In the genomic region with DNA sequence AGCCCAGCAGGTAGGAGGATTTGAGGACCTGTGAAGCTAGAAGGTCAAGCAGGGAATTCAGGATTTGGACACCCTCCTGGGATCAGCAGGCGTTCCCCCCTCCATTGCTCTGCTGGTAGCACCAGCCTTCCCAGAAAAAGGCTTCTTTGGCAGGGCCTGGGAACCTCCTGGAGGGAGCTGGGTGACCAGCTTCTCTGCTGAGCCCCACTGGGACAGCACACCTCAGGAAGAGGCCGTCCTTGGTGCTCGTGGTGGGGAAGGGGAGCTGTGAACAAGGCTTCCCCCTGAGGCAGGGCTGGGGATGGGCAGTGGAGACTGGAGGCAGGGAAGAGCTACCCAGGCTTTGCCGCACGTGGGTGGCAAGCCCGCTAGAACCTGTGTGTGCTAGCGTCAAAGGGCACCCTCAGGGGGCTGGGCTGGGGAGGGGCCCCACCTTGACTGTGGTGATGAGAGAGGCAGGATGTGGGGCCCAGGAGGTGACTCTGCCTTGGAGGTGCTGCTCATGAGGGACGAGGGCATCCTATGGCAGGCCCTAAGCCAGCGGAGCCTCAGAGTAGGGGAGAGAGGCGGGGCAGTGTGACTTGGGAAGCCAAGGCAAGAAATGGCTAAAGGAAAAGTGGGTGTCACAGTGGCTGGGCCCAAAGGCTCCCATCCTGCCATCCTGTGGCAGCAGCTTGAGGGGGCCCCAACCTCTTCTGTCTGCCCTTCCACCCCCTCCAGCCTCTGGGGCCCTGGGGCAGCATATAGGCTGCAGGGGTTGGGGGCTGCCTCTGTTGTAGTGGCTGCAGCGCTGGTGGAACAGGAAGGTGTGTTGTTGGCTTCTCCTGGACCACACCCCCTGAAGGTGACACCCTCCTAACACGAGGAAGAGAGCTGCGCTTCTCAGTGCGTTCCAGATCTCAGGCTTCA, we compare ENCODE assay signal across 10 cellular contexts. TPM values are rescaled to one million over a fixed set of nuclear protein-coding genes. Genes with fewer than 3 reads are reported as not detected.
A peak's percentile ranks its signal among the peaks of the same experiment; 100 is the strongest.
DNase-seq lines count a peak whose midpoint lies in the region; ATAC-seq and TF ChIP-seq lines count a peak whose summit lies in the region.
"Had no signal": no experiment of that assay in that cellular context is flagged by ENCODE, and none has a peak within 500 bp of the region (broad histone marks: within the 10 kb centered on the region; RNA-seq: fewer than 3 reads in every experiment).

No MANE protein-coding gene starts in this region.

- H3K27ac ChIP-seq in heart right ventricle (peak overlapping the region in 7 of 10 donors; percentile 34 to 87 (median 81)), skeletal muscle tissue (ENCODE audit: low read depth, low read length) (peak overlapping the region; percentile 99), upper lobe of right lung (peak overlapping the region; percentile 49)

- H3K4me3 Mint-ChIP-seq in activated naive CD4-positive, alpha-beta T cell treated with anti-CD3 and anti-CD28 coated beads for 36 hours, result peak overlapping the region; percentile 92

- 77 to 82% methylated on average over 14 of the region's 14 CpGs for WGBS in heart right ventricle, 2 donors

- H3K36me3 ChIP-seq in heart right ventricle (peaks cover 0 to 27% (median 0%) of the 10 kb centered on the region in 9 donors), skeletal muscle tissue (ENCODE audit: control insufficient read depth in 3 of 3, insufficient read depth in 3 of 3, low read length in 3 of 3) (peaks cover 0 to 9% (median 7%) of the 10 kb centered on the region in 3 donors), upper lobe of right lung (peaks cover 11% of the 10 kb centered on the region)

- H3K9me3 Mint-ChIP-seq in activated naive CD4-positive, alpha-beta T cell treated with anti-CD3 and anti-CD28 coated beads for 36 hours, result no peaks in the 10 kb centered on the region

- H3K4me3 ChIP-seq in heart right ventricle (peak overlapping the region in 1 of 10 donors; percentile 36), skeletal muscle tissue (ENCODE audit: low read length in 3 of 3) (peak overlapping the region in 2 of 3 donors; percentile 14 to 82), upper lobe of right lung (peak overlapping the region; percentile 34)
- H3K4me3 ChIP-seq: coronary artery, left lung had no signal

- H3K27me3 ChIP-seq in heart right ventricle (no peaks in the 10 kb centered on the region), skeletal muscle tissue (ENCODE audit: control insufficient read depth in 3 of 3, insufficient read depth in 3 of 3, low read length in 3 of 3) (no peaks in the 10 kb centered on the region), upper lobe of right lung (no peaks in the 10 kb centered on the region)
- H3K27me3 ChIP-seq: left lung had no signal

- no peaks in the 10 kb centered on the region for H3K27me3 Mint-ChIP-seq in activated naive CD4-positive, alpha-beta T cell treated with anti-CD3 and anti-CD28 coated beads for 36 hours (ENCODE audit: low read depth)

- H3K36me3 Mint-ChIP-seq in activated naive CD4-positive, alpha-beta T cell treated with anti-CD3 and anti-CD28 coated beads for 36 hours (ENCODE audit: low read depth), result peaks cover 30% of the 10 kb centered on the region

- no peak for TF ChIP-seq CTCF in heart right ventricle (IDR thresholded peaks at IDR 0.05)
- no peak for TF ChIP-seq CTCF in upper lobe of right lung (IDR thresholded peaks at IDR 0.05)

- peaks cover 98% of the 10 kb centered on the region for H3K4me1 Mint-ChIP-seq in activated naive CD4-positive, alpha-beta T cell treated with anti-CD3 and anti-CD28 coated beads for 36 hours (ENCODE audit: low read depth)

- peak overlapping the region; percentile 99 for H3K27ac Mint-ChIP-seq in activated naive CD4-positive, alpha-beta T cell treated with anti-CD3 and anti-CD28 coated beads for 36 hours

- DNase-seq in heart right ventricle, result no peak
- DNase-seq in left ventricle myocardium superior, result no peak
- DNase-seq in activated naive CD4-positive, alpha-beta T cell treated with anti-CD3 and anti-CD28 coated beads for 36 hours, result peak; percentile 95
- peak; percentile 68 for DNase-seq in upper lobe of right lung
- no peak for DNase-seq in NCI-H1417 (lab: John Stamatoyannopoulos, UW)
- DNase-seq in hepatic stellate cell (ENCODE audit: low spot score), result no peak

- ATAC-seq in heart right ventricle (no peak), left ventricle myocardium superior (no peak), upper lobe of right lung (no peak), HG02852 (IDR thresholded peaks at IDR 0.05; ENCODE audit: unreplicated experiment) (no peak)
- ATAC-seq: left lung had no signal

- intact Hi-C loops in heart right ventricle (cut with DNase I), result no loop called here
- intact Hi-C loops in left ventricle myocardium superior (cut with micrococcal nuclease), result no loop called here
- intact Hi-C loops in activated naive CD4-positive, alpha-beta T cell treated with anti-CD3 and anti-CD28 coated beads for 36 hours (cut with micrococcal nuclease), result loop anchor here (1.0 to 2.0 kb wide), 8 partner anchors 9 to 141 kb away; no protein-coding TSS in a partner anchor
- intact Hi-C loops in upper lobe of right lung (cut with DNase I), result no loop called here

- H3K9me3 ChIP-seq in heart right ventricle (no peaks in the 10 kb centered on the region), skeletal muscle tissue (ENCODE audit: control insufficient read depth in 3 of 3, low read length in 3 of 3) (no peaks in the 10 kb centered on the region), upper lobe of right lung (no peaks in the 10 kb centered on the region)
- H3K9me3 ChIP-seq: left lung had no signal

- H3K9ac ChIP-seq in skeletal muscle tissue (ENCODE audit: low read depth in 1 of 3, low read length in 3 of 3), result peak overlapping the region in 2 of 3 donors; percentile 10 to 96

- peaks cover 55 to 100% (median 100%) of the 10 kb centered on the region in 9 donors for H3K4me1 ChIP-seq in heart right ventricle
- peaks cover 98 to 100% (median 100%) of the 10 kb centered on the region in 3 donors for H3K4me1 ChIP-seq in skeletal muscle tissue (ENCODE audit: control insufficient read depth in 3 of 3, insufficient read depth in 3 of 3, low read length in 3 of 3)
- peaks cover 97% of the 10 kb centered on the region for H3K4me1 ChIP-seq in upper lobe of right lung

- CTCF ChIA-PET in activated naive CD4-positive, alpha-beta T cell treated with anti-CD3 and anti-CD28 coated beads for 36 hours (lab: Charles Lee), result interaction anchor here (0.7 to 4.1 kb wide), 12 partner anchors 10 to 143 kb away, joined by 3 to 21 read pairs (median 4); no protein-coding TSS in a partner anchor

RNA-seq across cellular contexts. Expression of a gene that starts 20.7 kb away (rescaled TPM):
- total RNA-seq in heart right ventricle (100 to 1,000 TPM in 1 of 10 donors, 10 to 100 TPM in 9; 28.4 to 101 (median 49.4) TPM), left ventricle myocardium superior (85.3 TPM), skeletal muscle tissue (20.4 TPM), upper lobe of right lung (176 TPM)
- polyA plus RNA-seq in heart right ventricle, result 10 to 100 TPM; 32.9 to 44.0 TPM
- total RNA-seq in activated naive CD4-positive, alpha-beta T cell treated with anti-CD3 and anti-CD28 coated beads for 36 hours, result 100 to 1,000 TPM; 115 to 121 TPM

Comparison
In these comparisons a context has a peak if more than half of its experiments do, and no peak if none do; other contexts are left out.
1. DNase-seq: peak in activated naive CD4-positive, alpha-beta T cell treated with anti-CD3 and anti-CD28 coated beads for 36 hours (single experiment) and upper lobe of right lung (single experiment); none in heart right ventricle (0 of 2), left ventricle myocardium superior (single experiment), NCI-H1417 (0 of 3) and hepatic stellate cell (single experiment).
2. H3K27ac ChIP-seq: peak in every context shown above with its lines; median percentile 99 in skeletal muscle tissue; 81 in heart right ventricle; 49 in upper lobe of right lung.